ENCODE assay signal across 1 cellular context in genomic region chr1:111789077-111789476, GRCh38.
TF ChIP-seq lines count a peak whose summit lies in the region.

No MANE protein-coding gene starts in this region.

TF ChIP-seq in HepG2, 621 proteins besides CTCF, POLR2A, EP300 and RAD21:
- TF ChIP-seq RFX5 (IDR thresholded peaks at IDR 0.05; ENCODE audit: low read depth, low read length): peak; percentile 79
- TF ChIP-seq MBD4 (IDR thresholded peaks at IDR 0.05; ENCODE audit: borderline replicate concordance, low read length): no peak
- TF ChIP-seq GMEB1 (CRISPR knock-in tag; IDR thresholded peaks at IDR 0.05; ENCODE audit: borderline replicate concordance): no peak
- TF ChIP-seq RFX1 (IDR thresholded peaks at IDR 0.05): no peak
